ENCODE assay signal across 7 cellular contexts in the genomic region with DNA sequence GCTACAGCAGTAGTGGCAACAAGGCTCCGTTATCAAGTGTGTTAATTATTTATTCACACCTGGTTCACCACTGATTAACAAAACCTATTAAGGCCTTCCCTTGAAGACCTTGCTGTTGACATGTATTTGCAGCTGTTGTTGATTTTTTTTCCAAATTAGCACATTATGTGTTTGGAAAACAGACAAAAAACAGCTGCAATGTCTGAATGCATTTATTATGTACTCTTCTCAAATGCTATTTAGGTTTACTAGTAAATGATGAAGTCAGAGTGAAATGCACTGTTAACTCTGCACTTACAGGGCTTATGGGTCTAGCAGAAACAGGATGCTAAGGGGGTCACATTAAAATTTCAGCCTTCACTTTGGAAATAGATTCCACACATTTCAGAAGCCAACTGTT.
"Had no signal": no experiment of that assay in that cellular context is flagged by ENCODE, and none has a peak within 500 bp of the region (broad histone marks: within the 10 kb centered on the region; RNA-seq: fewer than 3 reads in every experiment).

No MANE protein-coding gene starts in this region.

- ATAC-seq: HepG2 had no signal

- H3K27me3 Mint-ChIP-seq: IgD-negative memory B cell had no signal

- H2AFZ ChIP-seq: GM23248 had no signal

- H3K4me3 Mint-ChIP-seq: H9, IgD-negative memory B cell had no signal

- H3K27ac Mint-ChIP-seq: H9, IgD-negative memory B cell had no signal

- H3K4me3 ChIP-seq: GM23248 had no signal

- H3K27ac ChIP-seq: GM23248, HL-60 had no signal

- H3K9ac ChIP-seq: GM23248 had no signal

- DNase-seq: GM23248, H9, HCEC 1CT, KBM-7 had no signal

- H3K9me3 Mint-ChIP-seq: H9 had no signal

- H3K4me1 Mint-ChIP-seq: H9, IgD-negative memory B cell had no signal

- H3K36me3 Mint-ChIP-seq: IgD-negative memory B cell had no signal
